Comparison of ENCODE assay signal across 34 cellular contexts in the genomic region with DNA sequence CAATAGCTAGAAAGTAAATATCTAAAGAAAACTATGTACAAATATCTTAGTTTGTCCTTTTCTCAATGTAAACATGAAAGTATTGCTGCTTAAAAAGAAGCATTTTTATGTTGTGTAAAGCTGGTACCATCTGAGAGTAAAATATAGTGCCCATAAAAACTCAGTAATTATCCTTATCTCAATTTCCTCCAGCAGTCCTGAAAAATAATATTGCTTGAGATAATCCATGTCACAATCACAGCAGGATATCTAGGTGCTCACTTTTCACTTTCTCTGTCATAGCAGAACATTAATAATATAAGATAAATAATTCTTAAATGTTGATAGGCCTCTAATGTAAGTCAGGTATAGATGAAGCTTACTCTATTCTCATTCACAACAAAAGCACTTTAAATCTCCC.
"Had no signal": no experiment of that assay in that cellular context is flagged by ENCODE, and none has a peak within 500 bp of the region (broad histone marks: within the 10 kb centered on the region; RNA-seq: fewer than 3 reads in every experiment).

No MANE protein-coding gene starts in this region.

- H3K9ac ChIP-seq: KMS-11 had no signal

- H3K4me3 ChIP-seq: MG63 had no signal

- H3K27ac ChIP-seq: KMS-11 had no signal

- DNase-seq: Karpas-422, Kasumi-1, MG63, MV-4-11, NCI-H1048, NCI-H1092, NCI-H1092 treated with DMSO at 0.1 percent for 48 hours, NCI-H1105, NCI-H1105 treated with DMSO at 0.1 percent for 48 hours, NCI-H1417, NCI-H1417 treated with DMSO at 0.1 percent for 48 hours, NCI-H1436, NCI-H1436 treated with DMSO at 0.1 percent for 48 hours, NCI-H146, NCI-H1694, NCI-H1694 treated with DMSO at 0.1 percent for 48 hours, NCI-H187 treated with DMSO at 0.1 percent for 48 hours, NCI-H1930, NCI-H2029, NCI-H2029 treated with DMSO at 0.1 percent for 48 hours, NCI-H2081, NCI-H2081 treated with DMSO at 0.1 percent for 48 hours, NCI-H2107, NCI-H2171, NCI-H2171 treated with DMSO at 0.1 percent for 48 hours, NCI-H2227 treated with DMSO at 0.1 percent for 48 hours, NCI-H226, NCI-H345, NCI-H446, NCI-H446 treated with DMSO at 0.1 percent for 48 hours, NCI-H510A, NCI-H510A treated with DMSO at 0.1 percent for 48 hours, NCI-H524 had no signal

- H3K36me3 ChIP-seq: MG63 had no signal

- H3K27me3 ChIP-seq: MG63 had no signal

- H3K4me2 ChIP-seq: KMS-11 had no signal

- H3K9me3 ChIP-seq: MG63 had no signal
